26 cellular contexts compared by ENCODE assay signal in the genomic region with DNA sequence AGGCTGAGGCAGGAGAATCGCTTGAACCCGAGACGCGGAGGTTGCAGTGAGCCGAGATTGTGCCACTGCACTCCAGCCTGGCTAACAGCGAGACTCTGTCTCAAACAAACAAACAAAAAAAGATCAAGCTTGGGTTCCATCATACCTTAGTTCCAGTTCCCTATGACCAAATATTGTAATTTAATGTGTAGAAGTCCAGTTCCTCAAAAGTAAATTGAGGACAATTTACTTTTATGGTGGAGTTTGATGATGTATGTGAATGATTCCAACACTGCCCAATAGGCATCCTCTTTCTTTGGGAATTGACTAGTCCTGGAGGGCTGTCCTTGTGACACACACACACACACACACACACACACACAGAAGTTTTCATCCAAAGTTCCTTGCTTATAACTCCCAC. TPM values are rescaled to one million over a fixed set of nuclear protein-coding genes. Genes with fewer than 3 reads are reported as not detected.
"Had no signal": no experiment of that assay in that cellular context is flagged by ENCODE, and none has a peak within 500 bp of the region (broad histone marks: within the 10 kb centered on the region; RNA-seq: fewer than 3 reads in every experiment).

No MANE protein-coding gene starts in this region.

- FAIRE-seq: bronchial epithelial cell, small intestine, urothelium cell line had no signal

- DNase-seq: activated CD4-positive, alpha-beta T cell treated with anti-CD3 and anti-CD28 coated beads, Interleukin-2, amount 10 ng/mL, durations not matched to agents 7 days and 5 days; activated CD4-positive, CD25-positive, alpha-beta regulatory T cell treated with anti-CD3 and anti-CD28 coated beads, Interleukin-2, amount 50 U/mL, for 72 hours; activated CD8-positive, alpha-beta memory T cell treated with anti-CD3 and anti-CD28 coated beads, Interleukin-2, amount 10 ng/mL, durations not matched to agents 7 days and 5 days; activated CD8-positive, alpha-beta T cell treated with anti-CD3 and anti-CD28 coated beads for 36 hours; activated naive CD4-positive, alpha-beta T cell; activated naive CD8-positive, alpha-beta T cell treated with anti-CD3 and anti-CD28 coated beads, Interleukin-2, amount 10 ng/mL, durations not matched to agents 7 days and 5 days; amygdala; cerebellar nuclear complex; cortex of kidney; heart left ventricle; islet precursor cell; left cardiac atrium; occipital lobe; small intestine; stimulated activated CD4-positive, alpha-beta T cell treated with anti-CD3 and anti-CD28 coated beads, Interleukin-2, amount 100 ng/mL, for 24 hours; transverse colon; WERI-Rb-1 had no signal

- H3K9me3 Mint-ChIP-seq: activated CD4-positive, alpha-beta T cell treated with anti-CD3 and anti-CD28 coated beads, Interleukin-2, amount 10 ng/mL, durations not matched to agents 7 days and 5 days; activated CD8-positive, alpha-beta T cell treated with anti-CD3 and anti-CD28 coated beads for 36 hours; activated naive CD8-positive, alpha-beta T cell treated with anti-CD3 and anti-CD28 coated beads, Interleukin-2, amount 10 ng/mL, durations not matched to agents 7 days and 5 days; activated T-helper 1 cell treated with anti-CD3 and anti-CD28 coated beads, Interleukin-12 subunit alpha, Interleukin-12 subunit beta, Interleukin-2, Interleukin-4 antibody, amounts not matched to agents 30 ng/mL and 10 ng/mL and 1 ng/mL, durations not matched to agents 14 hours and 24 hours and 36 hours; stimulated activated effector memory CD8-positive, alpha-beta T cell treated with anti-CD3 and anti-CD28 coated beads, Interleukin-12 subunit alpha, Interleukin-12 subunit beta, amount 100 ng/mL, for 72 hours; T-helper 2 cell treated with Interferon-gamma antibody and Interleukin-4, amounts not matched to agents 5 μg/mL and 100 μg/mL, for 36 hours had no signal

- ATAC-seq: activated CD8-positive, alpha-beta memory T cell treated with anti-CD3 and anti-CD28 coated beads, Interleukin-2, amount 10 ng/mL, durations not matched to agents 7 days and 5 days; activated CD8-positive, alpha-beta T cell treated with anti-CD3 and anti-CD28 coated beads for 36 hours; heart left ventricle; left cardiac atrium; sciatic nerve; stimulated activated effector memory CD8-positive, alpha-beta T cell treated with anti-CD3 and anti-CD28 coated beads, Interleukin-12 subunit alpha, Interleukin-12 subunit beta, amount 100 ng/mL, for 72 hours had no signal

- H3K36me3 ChIP-seq: transverse colon had no signal

- H3K27me3 Mint-ChIP-seq: activated CD4-positive, alpha-beta T cell treated with anti-CD3 and anti-CD28 coated beads, Interleukin-2, amount 10 ng/mL, durations not matched to agents 7 days and 5 days; activated CD8-positive, alpha-beta memory T cell treated with anti-CD3 and anti-CD28 coated beads, Interleukin-2, amount 10 ng/mL, durations not matched to agents 7 days and 5 days; activated naive CD8-positive, alpha-beta T cell treated with anti-CD3 and anti-CD28 coated beads, Interleukin-2, amount 10 ng/mL, durations not matched to agents 7 days and 5 days had no signal

- H3K4me3 Mint-ChIP-seq: activated CD4-positive, alpha-beta T cell treated with anti-CD3 and anti-CD28 coated beads, Interleukin-2, amount 10 ng/mL, durations not matched to agents 7 days and 5 days; activated CD8-positive, alpha-beta memory T cell treated with anti-CD3 and anti-CD28 coated beads, Interleukin-2, amount 10 ng/mL, durations not matched to agents 7 days and 5 days; activated CD8-positive, alpha-beta T cell treated with anti-CD3 and anti-CD28 coated beads for 36 hours; activated naive CD8-positive, alpha-beta T cell treated with anti-CD3 and anti-CD28 coated beads, Interleukin-2, amount 10 ng/mL, durations not matched to agents 7 days and 5 days; stimulated activated effector memory CD8-positive, alpha-beta T cell treated with anti-CD3 and anti-CD28 coated beads, Interleukin-12 subunit alpha, Interleukin-12 subunit beta, amount 100 ng/mL, for 72 hours had no signal

- H3K27ac Mint-ChIP-seq: activated CD8-positive, alpha-beta memory T cell treated with anti-CD3 and anti-CD28 coated beads, Interleukin-2, amount 10 ng/mL, durations not matched to agents 7 days and 5 days; activated naive CD8-positive, alpha-beta T cell treated with anti-CD3 and anti-CD28 coated beads, Interleukin-2, amount 10 ng/mL, durations not matched to agents 7 days and 5 days; activated T-helper 1 cell treated with anti-CD3 and anti-CD28 coated beads, Interleukin-12 subunit alpha, Interleukin-12 subunit beta, Interleukin-2, Interleukin-4 antibody, amounts not matched to agents 30 ng/mL and 10 ng/mL and 1 ng/mL, durations not matched to agents 14 hours and 24 hours and 36 hours; stimulated activated effector memory CD8-positive, alpha-beta T cell treated with anti-CD3 and anti-CD28 coated beads, Interleukin-12 subunit alpha, Interleukin-12 subunit beta, amount 100 ng/mL, for 72 hours; T-helper 2 cell treated with Interferon-gamma antibody and Interleukin-4, amounts not matched to agents 5 μg/mL and 100 μg/mL, for 36 hours had no signal

- H3K27me3 ChIP-seq: heart left ventricle, transverse colon had no signal

- H3K9me3 ChIP-seq: heart left ventricle, transverse colon had no signal

- H3K27ac ChIP-seq: heart left ventricle, WERI-Rb-1 had no signal

- H3K4me3 ChIP-seq: heart left ventricle, transverse colon had no signal

RNA-seq across cellular contexts. Expression of a gene that starts 36.2 kb away (rescaled TPM):
- total RNA-seq: activated CD4-positive, alpha-beta T cell treated with anti-CD3 and anti-CD28 coated beads, Interleukin-2, amount 10 ng/mL, durations not matched to agents 7 days and 5 days; activated CD8-positive, alpha-beta memory T cell treated with anti-CD3 and anti-CD28 coated beads, Interleukin-2, amount 10 ng/mL, durations not matched to agents 7 days and 5 days; activated CD8-positive, alpha-beta T cell treated with anti-CD3 and anti-CD28 coated beads for 36 hours; activated naive CD8-positive, alpha-beta T cell treated with anti-CD3 and anti-CD28 coated beads, Interleukin-2, amount 10 ng/mL, durations not matched to agents 7 days and 5 days; left cardiac atrium; liver; mononuclear cell; myocyte had no signal
- polyA plus RNA-seq: liver had no signal
